1 cellular context compared by ENCODE assay signal in genomic region chr13:90770334-90770733, GRCh38.
TF ChIP-seq lines count a peak whose summit lies in the region.

No MANE protein-coding gene starts in this region.

TF ChIP-seq in SK-N-SH, 30 proteins besides CTCF, POLR2A, EP300 and RAD21 (continued from another document):
- TF ChIP-seq PBX3 (IDR thresholded peaks at IDR 0.05) (no peak), IRF3 (IDR thresholded peaks at IDR 0.05; ENCODE audit: low read depth, low read length) (no peak), RFX5 (IDR thresholded peaks at IDR 0.05; ENCODE audit: low read length) (no peak)
TF ChIP-seq in SK-N-SH: peak in this region for 5.
